9 cellular contexts compared by ENCODE assay signal in the genomic region with DNA sequence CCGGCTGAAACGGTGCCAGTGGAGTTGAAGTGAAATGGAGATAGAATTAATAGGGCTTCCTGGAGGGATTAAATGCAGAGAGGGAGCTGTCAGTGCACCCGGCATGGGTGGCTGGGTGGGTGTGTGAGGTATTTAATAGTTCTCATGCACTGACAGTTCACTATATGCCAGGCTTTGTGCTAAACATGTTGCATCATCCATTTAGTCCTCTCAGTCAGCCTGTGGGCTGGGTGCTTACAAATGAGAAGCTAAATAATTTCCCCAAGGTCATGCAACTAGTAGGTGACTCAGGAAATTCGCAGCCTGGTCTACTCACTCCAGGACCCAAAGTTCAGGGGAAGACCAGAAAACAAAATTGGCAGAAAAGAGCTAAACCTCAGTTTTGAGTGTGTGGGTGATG.
DNase-seq lines count a peak whose midpoint lies in the region; ATAC-seq, FAIRE-seq and TF ChIP-seq lines count a peak whose summit lies in the region.
"Had no signal": no experiment of that assay in that cellular context is flagged by ENCODE, and none has a peak within 500 bp of the region (broad histone marks: within the 10 kb centered on the region; RNA-seq: fewer than 3 reads in every experiment).

No MANE protein-coding gene starts in this region.

- H4K20me1 ChIP-seq in Loucy (ENCODE audit: insufficient read depth, low read length, poor library complexity, severe bottlenecking), result no peaks in the 10 kb centered on the region

- H3K27me3 ChIP-seq in Loucy (ENCODE audit: insufficient read depth, low read length, poor library complexity, severe bottlenecking) (no peaks in the 10 kb centered on the region), adipocyte (replicated peaks; ENCODE audit: control insufficient read depth, insufficient read depth, low read length) (no peaks in the 10 kb centered on the region)
- H3K27me3 ChIP-seq: testis had no signal

- peak overlapping the region; percentile 65 for H3K4me2 ChIP-seq in Loucy (ENCODE audit: low read depth, low read length, poor library complexity, severe bottlenecking)

- peak; percentile 70 for FAIRE-seq in GM19239 (lab: Jason Lieb, UNC)
- FAIRE-seq: keratinocyte had no signal

- H3K36me3 ChIP-seq in Loucy (ENCODE audit: insufficient read depth, low read length), result no peaks in the 10 kb centered on the region
- no peaks in the 10 kb centered on the region for H3K36me3 ChIP-seq in adipocyte (ENCODE audit: control insufficient read depth, insufficient read depth, low read length, severe bottlenecking)

- peak overlapping the region; percentile 42 for H3K4me3 ChIP-seq in Loucy (ENCODE audit: low read length, poor library complexity, severe bottlenecking)
- H3K4me3 ChIP-seq in adipocyte (ENCODE audit: low read length), result no peak overlapping the region
- H3K4me3 ChIP-seq: testis had no signal

- H3K4me1 ChIP-seq in Loucy (ENCODE audit: insufficient read depth, low read length, poor library complexity, severe bottlenecking) (peaks cover 18% of the 10 kb centered on the region), adipocyte (ENCODE audit: control insufficient read depth, insufficient read depth, low read length) (peaks cover 7% of the 10 kb centered on the region)
- H3K4me1 ChIP-seq: testis had no signal

- no peaks in the 10 kb centered on the region for H3K79me2 ChIP-seq in Loucy (ENCODE audit: insufficient read depth, low read length)

- no peak for DNase-seq in GM19239 (ENCODE audit: insufficient read length, low spot score)
- DNase-seq in adipocyte (ENCODE audit: low read depth), result peak; percentile 5
- peak; percentile 24 to 28 for DNase-seq in stimulated activated CD4-positive, alpha-beta T cell treated with anti-CD3 and anti-CD28 coated beads, Interleukin-2, amount 100 ng/mL, for 48 hours
- no peak for DNase-seq in GDM1 (lab: John Stamatoyannopoulos, UW)
- DNase-seq in COR-L47 (lab: John Stamatoyannopoulos, UW), result no peak
- DNase-seq: testis had no signal

- ATAC-seq in GM21447 (IDR thresholded peaks at IDR 0.05; ENCODE audit: unreplicated experiment), result no peak

- no peaks in the 10 kb centered on the region for H3K9me2 ChIP-seq in Loucy (replicated peaks; ENCODE audit: low read depth, low read length)

- no peaks in the 10 kb centered on the region for H3F3A ChIP-seq in Loucy (ENCODE audit: low read depth)

- peak overlapping the region; percentile 50 for H3K9ac ChIP-seq in Loucy (ENCODE audit: low read depth, low read length, poor library complexity, severe bottlenecking)
- no peak overlapping the region for H3K9ac ChIP-seq in adipocyte (ENCODE audit: low read length)

- H2AFZ ChIP-seq in Loucy (ENCODE audit: low read length), result peak overlapping the region; percentile 81

- TF ChIP-seq CTCF in Loucy (conservative IDR thresholded peaks at IDR 0.05; ENCODE audit: low read length), result no peak

- no peaks in the 10 kb centered on the region for H3K9me3 ChIP-seq in Loucy (ENCODE audit: insufficient read depth, low read depth, low read length)
- no peaks in the 10 kb centered on the region for H3K9me3 ChIP-seq in adipocyte (ENCODE audit: control insufficient read depth, low read length)
- H3K9me3 ChIP-seq: testis had no signal

Comparison
In these comparisons a context has a peak if more than half of its experiments do, and no peak if none do; other contexts are left out.
1. DNase-seq: peak in adipocyte (single experiment) and stimulated activated CD4-positive, alpha-beta T cell treated with anti-CD3 and anti-CD28 coated beads, Interleukin-2, amount 100 ng/mL, for 48 hours (2 of 2); none in GM19239 (single experiment), GDM1 (single experiment) and COR-L47 (single experiment).